Comparison of ENCODE assay signal across 27 cellular contexts in genomic region chrX:19107035-19107434, GRCh38. TPM values are rescaled to one million over a fixed set of nuclear protein-coding genes. Genes with fewer than 3 reads are reported as not detected.
A peak's percentile ranks its signal among the peaks of the same experiment; 100 is the strongest.
DNase-seq lines count a peak whose midpoint lies in the region; ATAC-seq and TF ChIP-seq lines count a peak whose summit lies in the region.
"Had no signal": no experiment of that assay in that cellular context is flagged by ENCODE, and none has a peak within 500 bp of the region (broad histone marks: within the 10 kb centered on the region; RNA-seq: fewer than 3 reads in every experiment).

No MANE protein-coding gene starts in this region.

- H3K9me3 ChIP-seq in iPS DF 6.9 (ENCODE audit: control insufficient read depth, insufficient read depth, low read length) (no peaks in the 10 kb centered on the region), neural progenitor cell (ENCODE audit: low read depth) (no peaks in the 10 kb centered on the region)
- H3K9me3 ChIP-seq: BLaER1 treated with 17β-estradiol and CSF1 and Interleukin-3, amounts not matched to agents 10 nM and 100 nM; SK-N-SH had no signal

- no peaks in the 10 kb centered on the region for H4K20me1 ChIP-seq in neural progenitor cell (ENCODE audit: low read depth)
- H4K20me1 ChIP-seq: BLaER1 treated with 17β-estradiol and CSF1 and Interleukin-3, amounts not matched to agents 10 nM and 100 nM had no signal

- H3K4me2 ChIP-seq in neural progenitor cell = no peak overlapping the region
- H3K4me2 ChIP-seq: BLaER1 treated with 17β-estradiol and CSF1 and Interleukin-3, amounts not matched to agents 10 nM and 100 nM; SK-N-SH had no signal

- H3K4me3 ChIP-seq in H7 (ENCODE audit: insufficient read depth, low read depth, low read length) = no peak overlapping the region
- H3K4me3 ChIP-seq in iPS DF 6.9 (ENCODE audit: low read length) = no peak overlapping the region
- H3K4me3 ChIP-seq in neural progenitor cell = no peak overlapping the region
- H3K4me3 ChIP-seq: BLaER1 treated with 17β-estradiol and CSF1 and Interleukin-3, amounts not matched to agents 10 nM and 100 nM; GM12878 had no signal

- no CpG with 5 or more reads among the region's 6 CpGs for WGBS in iPS DF 6.9 (ENCODE audit: insufficient coverage, insufficient read length)

- H3K27me3 Mint-ChIP-seq in WTC11 (ENCODE audit: low read depth) = no peaks in the 10 kb centered on the region
- H3K27me3 Mint-ChIP-seq in neural progenitor cell (ENCODE audit: insufficient read depth, low read depth) = peaks cover 15% of the 10 kb centered on the region

- no peaks in the 10 kb centered on the region for H3F3A ChIP-seq in neural progenitor cell (ENCODE audit: low read depth)

- CTCF ChIA-PET in WTC11 (lab: Charles Lee) = interaction anchor here (1.0 to 1.8 kb wide), 3 partner anchors 9 to 226 kb away, joined by 4 to 8 read pairs (median 5); no protein-coding TSS in a partner anchor

- H3K27ac ChIP-seq in iPS DF 6.9 (ENCODE audit: low read length) (no peak overlapping the region), neural progenitor cell (no peak overlapping the region)
- H3K27ac ChIP-seq: BLaER1 treated with 17β-estradiol and CSF1 and Interleukin-3, amounts not matched to agents 10 nM and 100 nM; HL-60 had no signal

- H3K27me3 ChIP-seq in H7 (ENCODE audit: control insufficient read depth, insufficient read depth, low read length) = no peaks in the 10 kb centered on the region
- no peaks in the 10 kb centered on the region for H3K27me3 ChIP-seq in iPS DF 6.9 (ENCODE audit: control insufficient read depth, insufficient read depth, low read length)
- H3K27me3 ChIP-seq in neural progenitor cell = no peaks in the 10 kb centered on the region

- DNase-seq in H7 = peak; percentile 73
- peak; percentile 51 for DNase-seq in WTC11 (ENCODE audit: low spot score)
- DNase-seq in iPS DF 6.9 (ENCODE audit: low read depth, low spot score) = peak; percentile 52
- DNase-seq in neural progenitor cell (ENCODE audit: low spot score) = no peak
- no peak for DNase-seq in NCI-H2081 (lab: John Stamatoyannopoulos, UW)
- no peak for DNase-seq in AG20443 (ENCODE audit: low spot score)
- DNase-seq: AML-193; CD4-positive, alpha-beta T cell; DMS53; GDM1; GOT3; KBM-7; MV-4-11; NCI-H1105; NCI-H1436 treated with DMSO at 0.1 percent for 48 hours; NCI-H187 treated with DMSO at 0.1 percent for 48 hours; NCI-H2107; NCI-H524; NCI-H774; SK-N-SH; SW 1271 had no signal

- H3K79me2 ChIP-seq in neural progenitor cell (ENCODE audit: low read depth) = no peaks in the 10 kb centered on the region

- H3K4me1 ChIP-seq in iPS DF 6.9 (ENCODE audit: control insufficient read depth, insufficient read depth, low read length) = no peaks in the 10 kb centered on the region
- no peaks in the 10 kb centered on the region for H3K4me1 ChIP-seq in neural progenitor cell
- H3K4me1 ChIP-seq: BLaER1 treated with 17β-estradiol and CSF1 and Interleukin-3, amounts not matched to agents 10 nM and 100 nM had no signal

- ATAC-seq in WTC11 (peak; percentile 93), HG03442 (IDR thresholded peaks at IDR 0.05; ENCODE audit: unreplicated experiment) (no peak)
- ATAC-seq: GM12878, PC-3 had no signal

- POLR2A ChIA-PET in WTC11 (lab: Charles Lee) = interaction anchor here (0.6 to 0.7 kb wide), 2 partner anchors 35 to 1074 kb away, joined by 3 to 4 read pairs; no protein-coding TSS in a partner anchor

- H3K9me3 Mint-ChIP-seq in WTC11 (no peaks in the 10 kb centered on the region; the same call in 1 of the 2 replicates), neural progenitor cell (peaks cover 19% of the 10 kb centered on the region)
- H3K9me3 Mint-ChIP-seq: CD4-positive, alpha-beta T cell had no signal

- H3K4me1 Mint-ChIP-seq in WTC11 (peaks cover 40% of the 10 kb centered on the region), neural progenitor cell (no peaks in the 10 kb centered on the region)

- H3K36me3 Mint-ChIP-seq in WTC11 = no peaks in the 10 kb centered on the region; the same call in 1 of the 2 replicates
- H3K36me3 Mint-ChIP-seq in neural progenitor cell = no peaks in the 10 kb centered on the region

- peak overlapping the region; percentile 1 for H2AFZ ChIP-seq in neural progenitor cell (replicated peaks)

- H3K36me3 ChIP-seq in H7 (replicated peaks; ENCODE audit: control insufficient read depth, insufficient read depth, low read length) = no peaks in the 10 kb centered on the region
- no peaks in the 10 kb centered on the region for H3K36me3 ChIP-seq in iPS DF 6.9 (ENCODE audit: control insufficient read depth, insufficient read depth, low read length)
- no peaks in the 10 kb centered on the region for H3K36me3 ChIP-seq in neural progenitor cell
- H3K36me3 ChIP-seq: BLaER1 treated with 17β-estradiol and CSF1 and Interleukin-3, amounts not matched to agents 10 nM and 100 nM had no signal

- peak overlapping the region; percentile 44 for H3K4me3 Mint-ChIP-seq in WTC11
- H3K4me3 Mint-ChIP-seq in neural progenitor cell = no peak overlapping the region
- H3K4me3 Mint-ChIP-seq: CD4-positive, alpha-beta T cell had no signal

- no peak for TF ChIP-seq CTCF in WTC11 (IDR thresholded peaks at IDR 0.05)
- TF ChIP-seq CTCF in neural progenitor cell (IDR thresholded peaks at IDR 0.05) = no peak

- H3K27ac Mint-ChIP-seq in WTC11 (peak overlapping the region; percentile 99), neural progenitor cell (no peak overlapping the region)
- H3K27ac Mint-ChIP-seq: CD4-positive, alpha-beta T cell had no signal

- no peak overlapping the region for H3K9ac ChIP-seq in neural progenitor cell
- H3K9ac ChIP-seq: BLaER1 treated with 17β-estradiol and CSF1 and Interleukin-3, amounts not matched to agents 10 nM and 100 nM; SK-N-SH had no signal

TF ChIP-seq in WTC11, 78 proteins besides CTCF, POLR2A, EP300 and RAD21:
- TF ChIP-seq TEAD1 (CRISPR knock-in tag; IDR thresholded peaks at IDR 0.05) = peak; percentile 63; the same call in 1 of the 2 replicates
- TF ChIP-seq ZSCAN18 (CRISPR knock-in tag; IDR thresholded peaks at IDR 0.05) = no peak
- no peak for TF ChIP-seq GABPB1 (CRISPR knock-in tag; IDR thresholded peaks at IDR 0.05)
- no peak for TF ChIP-seq SMAD4 (CRISPR knock-in tag; IDR thresholded peaks at IDR 0.05)

RNA-seq across cellular contexts. Expression of gene ADGRG2, which starts 15.2 kb away (rescaled TPM):
- total RNA-seq in H7 (2014; rRNA removed; shearing (Covaris generic)) = 7.6 and 7.8 TPM in 2 replicates
- total RNA-seq in WTC11 (2021) = 6.0 to 8.2 TPM (median 6.1 TPM) in 3 replicates
- 0.43 and 0.80 TPM in 2 replicates for total RNA-seq in neural progenitor cell (ENCODE audit: low replicate concordance)
- total RNA-seq: CD4-positive, alpha-beta T cell; GM12878; HT-29 had no signal

Comparison
In these comparisons a context has a peak if more than half of its experiments do, and no peak if none do; other contexts are left out.
1. DNase-seq: peak in H7 (single experiment), WTC11 (single experiment) and iPS DF 6.9 (single experiment); none in neural progenitor cell (single experiment), NCI-H2081 (0 of 2) and AG20443 (single experiment).